ENCODE assay signal across 1 cellular context in genomic region chr2:44945676-44946427, GRCh38.
TF ChIP-seq lines count a peak whose summit lies in the region.

No MANE protein-coding gene starts in this region.

TF ChIP-seq in SK-N-SH treated with all-trans-retinoic acid at 6 μM for 48 hours, 23 proteins besides CTCF, POLR2A, EP300 and RAD21 (continued from another document):
- TF ChIP-seq SNAI2 (CRISPR knock-in tag; IDR thresholded peaks at IDR 0.05) (no peak), POU6F1 (CRISPR knock-in tag; IDR thresholded peaks at IDR 0.05; ENCODE audit: borderline replicate concordance, low read depth) (no peak), ZFP3 (CRISPR knock-in tag; IDR thresholded peaks at IDR 0.05) (no peak), ESRRG (CRISPR knock-in tag; IDR thresholded peaks at IDR 0.05) (no peak)
